In genomic region chr7:75042831-75043703, GRCh38 we compare ENCODE assay signal across 25 cellular contexts. TPM values are rescaled to one million over a fixed set of nuclear protein-coding genes. Genes with fewer than 3 reads are reported as not detected.
DNase-seq lines count a peak whose midpoint lies in the region; ATAC-seq and TF ChIP-seq lines count a peak whose summit lies in the region.
"Had no signal": no experiment of that assay in that cellular context is flagged by ENCODE, and none has a peak within 500 bp of the region (broad histone marks: within the 10 kb centered on the region; RNA-seq: fewer than 3 reads in every experiment).

No MANE protein-coding gene starts in this region.

- no peaks in the 10 kb centered on the region for H3K36me3 ChIP-seq in breast epithelium
- H3K36me3 ChIP-seq in vagina: no peaks in the 10 kb centered on the region

- TF ChIP-seq POLR2A in breast epithelium (IDR thresholded peaks at IDR 0.05) (no peak), vagina (IDR thresholded peaks at IDR 0.05) (no peak)

- peak; percentile 7 for ATAC-seq in sciatic nerve
- no peak for ATAC-seq in HG03139 (IDR thresholded peaks at IDR 0.05; ENCODE audit: unreplicated experiment)
- ATAC-seq: GM12878, HCT116, Right ventricle myocardium inferior, SK-N-SH treated with all-trans-retinoic acid at 6 μM for 48 hours had no signal

- H3K4me3 Mint-ChIP-seq in MCF 10A (ENCODE audit: unreplicated experiment): no peak overlapping the region
- H3K4me3 Mint-ChIP-seq: CD14-positive monocyte; CD8-positive, alpha-beta memory T cell had no signal

- H3K4me1 ChIP-seq in breast epithelium (no peaks in the 10 kb centered on the region), vagina (peaks cover 31% of the 10 kb centered on the region)
- H3K4me1 ChIP-seq: BE2C, SJCRH30 had no signal

- BruUV-seq in MCF 10A (replicated peaks; lab: Mats Ljungman, UMichigan): no TSS peak

- no peaks in the 10 kb centered on the region for H3K27me3 ChIP-seq in breast epithelium
- H3K27me3 ChIP-seq in dorsolateral prefrontal cortex: no peaks in the 10 kb centered on the region
- no peaks in the 10 kb centered on the region for H3K27me3 ChIP-seq in vagina
- H3K27me3 ChIP-seq: BE2C, SJCRH30 had no signal

- POLR2A ChIA-PET in MCF 10A (lab: Yijun Ruan, JAX): interaction anchor here (0.7 kb wide), 1 partner anchor 14 kb away, joined by 3 read pairs; no protein-coding TSS in a partner anchor

- H3K9me3 ChIP-seq in breast epithelium (no peaks in the 10 kb centered on the region), vagina (no peaks in the 10 kb centered on the region)
- H3K9me3 ChIP-seq: BE2C, SJCRH30 had no signal

- no peaks in the 10 kb centered on the region for H3K27me3 Mint-ChIP-seq in MCF 10A (ENCODE audit: insufficient read depth, unreplicated experiment)
- H3K27me3 Mint-ChIP-seq: CD8-positive, alpha-beta memory T cell had no signal

- TF ChIP-seq CTCF in breast epithelium (IDR thresholded peaks at IDR 0.05): no peak
- TF ChIP-seq CTCF in MCF 10A (IDR thresholded peaks at IDR 0.05; ENCODE audit: unreplicated experiment): no peak
- TF ChIP-seq CTCF in dorsolateral prefrontal cortex (IDR thresholded peaks at IDR 0.05 in 54 of 56, conservative IDR thresholded peaks at IDR 0.05 in 2 of 56; ENCODE audit: low read depth in 1 of 56, partially characterized antibody in 56 of 56): no peak
- TF ChIP-seq CTCF in vagina (IDR thresholded peaks at IDR 0.05): no peak

- H3K9me3 Mint-ChIP-seq in MCF 10A (ENCODE audit: unreplicated experiment): no peaks in the 10 kb centered on the region
- H3K9me3 Mint-ChIP-seq: CD8-positive, alpha-beta memory T cell had no signal

- H3K36me3 Mint-ChIP-seq in MCF 10A (ENCODE audit: insufficient read depth, unreplicated experiment): peaks cover 23% of the 10 kb centered on the region

- peaks cover 12% of the 10 kb centered on the region for H3K4me1 Mint-ChIP-seq in MCF 10A (ENCODE audit: insufficient read depth, unreplicated experiment)
- H3K4me1 Mint-ChIP-seq: CD14-positive monocyte; CD8-positive, alpha-beta memory T cell had no signal

- CTCF ChIA-PET in MCF 10A (lab: Yijun Ruan, JAX): no interaction called here

- DNase-seq in breast epithelium (ENCODE audit: low spot score in 2 of 2) (no peak), MCF 10A (ENCODE audit: unreplicated experiment) (no peak), dorsolateral prefrontal cortex (no peak), sciatic nerve (ENCODE audit: low spot score) (no peak), vagina (ENCODE audit: extremely low spot score in 2 of 2) (no peak), glomerular visceral epithelial cell (ENCODE audit: extremely low spot score) (no peak)
- no peak for DNase-seq in stimulated activated CD4-positive, alpha-beta T cell treated with anti-CD3 and anti-CD28 coated beads, Interleukin-1b, Interleukin-23, amount 100 ng/mL, for 48 hours
- DNase-seq: BE2C; CD8-positive, alpha-beta memory T cell; DMS 273 treated with DMSO at 0.1 percent for 48 hours; EL; GDM1; IMR-90; NCI-H1436; NCI-H187; NCI-H2171 treated with DMSO at 0.1 percent for 48 hours; NCI-H774; SJCRH30 had no signal

- intact Hi-C loops in breast epithelium (cut with DNase I; ENCODE audit: low total_unique reads): no loop called here
- intact Hi-C loops in MCF 10A (cut with micrococcal nuclease): no loop called here
- intact Hi-C loops in dorsolateral prefrontal cortex (cut with DNase I): loop anchor here in 1 of 2 donors (10.0 kb wide), 1 partner anchor 628 kb away; no protein-coding TSS in a partner anchor
- intact Hi-C loops in sciatic nerve (cut with DNase I): no loop called here
- intact Hi-C loops in vagina (cut with DNase I): no loop called here

- H3K27ac Mint-ChIP-seq in MCF 10A (ENCODE audit: low read depth, unreplicated experiment): no peak overlapping the region
- H3K27ac Mint-ChIP-seq: CD14-positive monocyte; CD8-positive, alpha-beta memory T cell had no signal

- H3K4me3 ChIP-seq in breast epithelium (no peak overlapping the region), dorsolateral prefrontal cortex (peak overlapping the region in 1 of 59 donors; percentile 9), vagina (no peak overlapping the region)
- H3K4me3 ChIP-seq: GM12878, SJCRH30 had no signal

- H3K27ac ChIP-seq in breast epithelium (peak overlapping the region; percentile 55 to 82), dorsolateral prefrontal cortex (peak overlapping the region in 41 of 59 donors; percentile 9 to 82 (median 67)), vagina (peak overlapping the region; percentile 72)
- H3K27ac ChIP-seq: 22Rv1, SJCRH30 had no signal

RNA-seq across cellular contexts. Expression of gene RCC1L, which starts 30.5 kb away (rescaled TPM):
- total RNA-seq in breast epithelium (10 to 100 TPM; 29.8 to 42.7 (median 36.9) TPM), MCF 10A (2022) (36.9 and 43.5 TPM in 2 replicates), dorsolateral prefrontal cortex (10 to 100 TPM; 17.7 to 32.1 (median 24.3) TPM), sciatic nerve (30.5 TPM), vagina (25.5 TPM)

RNA-seq across cellular contexts. Expression of gene GTF2IRD2B, which starts 49.3 kb away (rescaled TPM):
- total RNA-seq in breast epithelium: 100 to 1,000 TPM in 1 of 3 donors, 10 to 100 TPM in 2; 72.6 to 107 (median 73.7) TPM
- 31.4 and 32.0 TPM in 2 replicates for total RNA-seq in MCF 10A (2022)
- 10 to 100 TPM; 17.8 to 75.2 (median 36.7) TPM for total RNA-seq in dorsolateral prefrontal cortex
- total RNA-seq in sciatic nerve: 76.8 TPM
- total RNA-seq in vagina: 38.3 TPM
